Comparison of ENCODE assay signal across 1 cellular context in genomic region chr10:58851606-58852005, GRCh38.
TF ChIP-seq lines count a peak whose summit lies in the region.

No MANE protein-coding gene starts in this region.

TF ChIP-seq in GM23338, 12 proteins besides CTCF, POLR2A, EP300 and RAD21 (continued from another document):
- TF ChIP-seq ZNF462 (CRISPR knock-in tag; IDR thresholded peaks at IDR 0.05) (no peak), EZH2phosphoT487 (IDR thresholded peaks at IDR 0.05; ENCODE audit: unreplicated experiment) (no peak), CREB1 (CRISPR knock-in tag; IDR thresholded peaks at IDR 0.05; ENCODE audit: low read depth) (no peak), NANOG (IDR thresholded peaks at IDR 0.05; ENCODE audit: borderline replicate concordance) (no peak), ZNF331 (CRISPR knock-in tag; IDR thresholded peaks at IDR 0.05; ENCODE audit: low read depth) (no peak), ZNF114 (CRISPR knock-in tag; IDR thresholded peaks at IDR 0.05) (no peak), EZH2 (IDR thresholded peaks at IDR 0.05; ENCODE audit: low read depth, unreplicated experiment) (no peak), JUNB (IDR thresholded peaks at IDR 0.05; ENCODE audit: unreplicated experiment) (no peak)
